Comparison of ENCODE assay signal across 1 cellular context in genomic region chr16:56357765-56358322, GRCh38.
TF ChIP-seq lines count a peak whose summit lies in the region.

No MANE protein-coding gene starts in this region.

TF ChIP-seq in HepG2, 621 proteins besides CTCF, POLR2A, EP300 and RAD21 (continued from another document and continues in another):
- TF ChIP-seq ARID5B (CRISPR knock-in tag; IDR thresholded peaks at IDR 0.05) (peak; percentile 43; the same call in 1 of the 2 replicates), ZNF563 (CRISPR knock-in tag; IDR thresholded peaks at IDR 0.05) (no peak), MYC (CRISPR knock-in tag; IDR thresholded peaks at IDR 0.05; ENCODE audit: borderline replicate concordance) (peak; percentile 68; the same call in 1 of the 2 replicates), ZNF263 (CRISPR knock-in tag; IDR thresholded peaks at IDR 0.05) (peak; percentile 43; the same call in 1 of the 2 replicates), ZNF710 (CRISPR knock-in tag; IDR thresholded peaks at IDR 0.05; ENCODE audit: borderline replicate concordance) (no peak; the same call in 1 of the 2 replicates), TRIM24 (CRISPR knock-in tag; IDR thresholded peaks at IDR 0.05) (no peak), ZNF205 (CRISPR knock-in tag; IDR thresholded peaks at IDR 0.05) (no peak), GMEB1 (CRISPR knock-in tag; IDR thresholded peaks at IDR 0.05; ENCODE audit: borderline replicate concordance) (no peak; the same call in 1 of the 2 replicates), CBX2 (IDR thresholded peaks at IDR 0.05; ENCODE audit: low read depth, low read length) (no peak), CBX2 (CRISPR knock-in tag; IDR thresholded peaks at IDR 0.05; ENCODE audit: low read depth) (0 out of 2 replicates have a peak, but pooled peaks have one; percentile 50), ZNF33A (CRISPR knock-in tag; IDR thresholded peaks at IDR 0.05; ENCODE audit: borderline replicate concordance) (no peak), CEBPZ (IDR thresholded peaks at IDR 0.05; ENCODE audit: low read length) (no peak), BCL3 (CRISPR knock-in tag; IDR thresholded peaks at IDR 0.05) (no peak), ZNF468 (CRISPR knock-in tag; IDR thresholded peaks at IDR 0.05) (no peak), KDM3A (CRISPR knock-in tag; IDR thresholded peaks at IDR 0.05; ENCODE audit: low read depth) (no peak), ZNF574 (CRISPR knock-in tag; IDR thresholded peaks at IDR 0.05) (peak; percentile 79), ZNF136 (CRISPR knock-in tag; IDR thresholded peaks at IDR 0.05; ENCODE audit: low read depth) (no peak), PAWR (CRISPR knock-in tag; IDR thresholded peaks at IDR 0.05; ENCODE audit: borderline replicate concordance) (no peak), ATF6 (CRISPR knock-in tag; conservative IDR thresholded peaks at IDR 0.05) (no peak), XRCC5 (optimal IDR thresholded peaks at IDR 0.05; ENCODE audit: low read length) (peak; percentile 96), ZNF326 (CRISPR knock-in tag; IDR thresholded peaks at IDR 0.05; ENCODE audit: borderline replicate concordance) (no peak), ZKSCAN1 (IDR thresholded peaks at IDR 0.05; ENCODE audit: low read length) (no peak), ZNF317 (CRISPR knock-in tag; IDR thresholded peaks at IDR 0.05) (no peak), GABPB1 (CRISPR knock-in tag; IDR thresholded peaks at IDR 0.05) (peak; percentile 70), ZGPAT (CRISPR knock-in tag; IDR thresholded peaks at IDR 0.05) (peak; percentile 36; the same call in 1 of the 2 replicates), ATF5 (CRISPR knock-in tag; IDR thresholded peaks at IDR 0.05; ENCODE audit: low read depth) (no peak), SKI (IDR thresholded peaks at IDR 0.05; ENCODE audit: partially characterized antibody) (no peak), MIXL1 (CRISPR knock-in tag; IDR thresholded peaks at IDR 0.05) (no peak), GMEB2 (CRISPR knock-in tag; IDR thresholded peaks at IDR 0.05; ENCODE audit: low read depth) (no peak)
